7 cellular contexts compared by ENCODE assay signal in genomic region chr5:36277756-36278155, GRCh38. TPM values are rescaled to one million over a fixed set of nuclear protein-coding genes. Genes with fewer than 3 reads are reported as not detected.
"Had no signal": no experiment of that assay in that cellular context is flagged by ENCODE, and none has a peak within 500 bp of the region (broad histone marks: within the 10 kb centered on the region; RNA-seq: fewer than 3 reads in every experiment).

No MANE protein-coding gene starts in this region.

RNA-seq across cellular contexts. Expression of gene RANBP3L, which starts 23.9 kb away (rescaled TPM):
- total RNA-seq: activated CD4-positive, alpha-beta T cell treated with anti-CD3 and anti-CD28 coated beads, Interleukin-2, amount 10 ng/mL, durations not matched to agents 7 days and 5 days; activated CD8-positive, alpha-beta T cell treated with anti-CD3 and anti-CD28 coated beads, Interleukin-2, amount 10 ng/mL, durations not matched to agents 7 days and 5 days; activated naive CD4-positive, alpha-beta T cell treated with anti-CD3 and anti-CD28 coated beads, Interleukin-2, amount 50 U/mL, for 72 hours; activated T-helper 1 cell treated with anti-CD3 and anti-CD28 coated beads, Interleukin-12 subunit alpha, Interleukin-12 subunit beta, Interleukin-2, Interleukin-4 antibody, amounts not matched to agents 30 ng/mL and 10 ng/mL and 1 ng/mL, durations not matched to agents 14 hours and 24 hours and 36 hours; bronchial epithelial cell; MCF 10A; T-helper 1 cell treated with Interleukin-12 subunit alpha and Interleukin-12 subunit beta and Interleukin-4 antibody, amounts not matched to agents 30 ng/mL and 1 ng/mL, for 36 hours had no signal
